ENCODE assay signal across 1 cellular context in genomic region chr6:41530476-41530875, GRCh38.
TF ChIP-seq lines count a peak whose summit lies in the region.

No MANE protein-coding gene starts in this region.

TF ChIP-seq in HCT116, 20 proteins besides CTCF, POLR2A, EP300 and RAD21 (continued from another document):
- no peak for TF ChIP-seq MAX (IDR thresholded peaks at IDR 0.05)
- no peak for TF ChIP-seq FOSL1 (IDR thresholded peaks at IDR 0.05; ENCODE audit: low read depth)
- TF ChIP-seq JUND (IDR thresholded peaks at IDR 0.05), result no peak
